In the genomic region with DNA sequence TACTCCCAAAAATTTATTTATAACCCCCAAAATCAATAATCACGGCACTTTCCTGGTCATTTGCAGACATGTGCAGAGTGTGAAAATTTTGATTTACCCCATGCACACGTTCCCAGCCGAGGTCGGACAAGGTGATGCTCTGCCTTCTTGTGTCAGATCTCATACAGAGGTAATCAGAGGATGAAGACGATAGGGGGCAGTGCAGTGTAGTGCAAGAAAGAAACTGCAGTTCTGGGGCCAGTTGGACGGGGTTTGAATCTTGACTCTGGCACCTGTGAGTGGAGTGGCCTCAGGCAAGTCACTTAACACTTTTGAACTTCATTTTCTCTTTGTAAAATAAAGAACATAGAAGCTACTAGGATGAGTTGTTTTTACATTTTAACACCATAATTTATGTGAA, we compare ENCODE assay signal across 8 cellular contexts.
A peak's percentile ranks its signal among the peaks of the same experiment; 100 is the strongest.
DNase-seq lines count a peak whose midpoint lies in the region; ATAC-seq and TF ChIP-seq lines count a peak whose summit lies in the region.

No MANE protein-coding gene starts in this region.

- H3K36me3 Mint-ChIP-seq in naive B cell: peaks cover 0 to 5% of the 10 kb centered on the region in 2 donors

- no peak overlapping the region for H3K4me3 Mint-ChIP-seq in naive B cell

- H3K4me1 Mint-ChIP-seq in naive B cell: peaks cover 0 to 9% (median 0%) of the 10 kb centered on the region in 3 donors

- DNase-seq in GM06990 (ENCODE audit: extremely low read depth, insufficient read length): no peak
- DNase-seq in SK-N-DZ (ENCODE audit: low spot score): peak; percentile 16
- peak; percentile 67 for DNase-seq in choroid plexus epithelial cell (ENCODE audit: low read depth)
- peak; percentile 8 for DNase-seq in naive B cell
- no peak for DNase-seq in cortex of kidney (lab: John Stamatoyannopoulos, UW)

- H3K36me3 ChIP-seq in GM06990 (ENCODE audit: control insufficient read depth, insufficient read depth, low read length): no peaks in the 10 kb centered on the region

- no peaks in the 10 kb centered on the region for H3K27me3 ChIP-seq in GM06990 (replicated peaks; ENCODE audit: control insufficient read depth, insufficient read depth, low read length)

- H3K27me3 Mint-ChIP-seq in naive B cell: peaks cover 0 to 8% (median 5%) of the 10 kb centered on the region in 3 donors

- H3K4me3 ChIP-seq in GM06990 (replicated peaks; ENCODE audit: low read depth, low read length) (no peak overlapping the region), choroid plexus epithelial cell (ENCODE audit: low read depth, low read length) (no peak overlapping the region)

- no peak overlapping the region for H3K27ac Mint-ChIP-seq in naive B cell

- H3K9me3 Mint-ChIP-seq in naive B cell: peaks cover 0 to 4% (median 0%) of the 10 kb centered on the region in 7 donors

- TF ChIP-seq CTCF in GM06990 (IDR thresholded peaks at IDR 0.05; ENCODE audit: insufficient read depth, low read length, poor library complexity, severe bottlenecking) (peak; percentile 65), choroid plexus epithelial cell (conservative IDR thresholded peaks at IDR 0.05; ENCODE audit: low read depth, low read length) (peak; percentile 69)

- ATAC-seq in HG03159 (IDR thresholded peaks at IDR 0.05; ENCODE audit: unreplicated experiment): peak; percentile 63
- no peak for ATAC-seq in naive B cell (ENCODE audit: low read depth in 2 of 2)
- no peak for ATAC-seq in GM18861 (IDR thresholded peaks at IDR 0.05; ENCODE audit: unreplicated experiment)
- no peak for ATAC-seq in GM18858 (IDR thresholded peaks at IDR 0.05; ENCODE audit: unreplicated experiment)

Comparison
In these comparisons a context has a peak if more than half of its experiments do, and no peak if none do; other contexts are left out.
1. DNase-seq: peak in SK-N-DZ (single experiment), choroid plexus epithelial cell (single experiment) and naive B cell (single experiment); none in GM06990 (single experiment) and cortex of kidney (single experiment).